Comparison of ENCODE assay signal across 9 cellular contexts in the genomic region with DNA sequence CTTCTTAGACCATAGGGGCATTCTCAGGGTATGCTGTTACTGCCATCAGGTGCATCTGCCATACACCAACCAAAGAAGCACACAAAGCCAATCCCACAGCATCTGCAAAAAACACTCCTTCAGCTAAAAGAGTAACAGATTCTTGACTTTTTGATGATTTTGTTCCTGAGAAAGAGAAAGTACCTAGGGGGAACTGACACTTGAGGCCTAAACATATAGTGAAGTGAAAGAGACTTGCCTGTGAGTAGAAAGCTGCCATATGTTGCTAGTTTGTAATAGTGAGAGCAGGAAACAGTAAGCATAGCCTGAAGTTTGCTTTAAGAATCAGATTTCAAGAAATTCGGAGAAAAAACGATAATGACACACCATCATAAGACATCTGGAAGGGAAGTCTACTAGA.
DNase-seq lines count a peak whose midpoint lies in the region; ATAC-seq and TF ChIP-seq lines count a peak whose summit lies in the region.
"Had no signal": no experiment of that assay in that cellular context is flagged by ENCODE, and none has a peak within 500 bp of the region (broad histone marks: within the 10 kb centered on the region; RNA-seq: fewer than 3 reads in every experiment).

No MANE protein-coding gene starts in this region.

- WGBS in suprapubic skin = 74% methylated on average over 2 of the region's 2 CpGs

- TF ChIP-seq CTCF in choroid plexus epithelial cell (conservative IDR thresholded peaks at IDR 0.05; ENCODE audit: low read depth, low read length) (no peak), suprapubic skin (IDR thresholded peaks at IDR 0.05) (no peak)

- ATAC-seq in GM18873 (IDR thresholded peaks at IDR 0.05; ENCODE audit: low FRiP score, unreplicated experiment) (peak; percentile 98), GM21447 (IDR thresholded peaks at IDR 0.05; ENCODE audit: unreplicated experiment) (peak; percentile 99), HG03103 (IDR thresholded peaks at IDR 0.05; ENCODE audit: low read depth, unreplicated experiment) (peak; percentile 94)

- TF ChIP-seq POLR2A in suprapubic skin (IDR thresholded peaks at IDR 0.05) = no peak

- DNase-seq in choroid plexus epithelial cell (ENCODE audit: low read depth) = peak; percentile 37
- DNase-seq in suprapubic skin (ENCODE audit: low spot score in 2 of 2) = no peak
- no peak for DNase-seq in amniotic stem cell (lab: John Stamatoyannopoulos, UW)
- DNase-seq in NCI-H1694 treated with DMSO at 0.1 percent for 48 hours (lab: John Stamatoyannopoulos, UW) = no peak
- DNase-seq: activated T-cell treated with anti-CD3 and anti-CD28 coated beads for 4 hours, naive B cell had no signal

- no peak for TF ChIP-seq EP300 in suprapubic skin (IDR thresholded peaks at IDR 0.05)

- no peaks in the 10 kb centered on the region for H3K36me3 ChIP-seq in suprapubic skin

- H3K9me3 ChIP-seq in suprapubic skin = no peaks in the 10 kb centered on the region

- no peak overlapping the region for H3K27ac ChIP-seq in suprapubic skin

- H3K4me3 ChIP-seq in choroid plexus epithelial cell (ENCODE audit: low read depth, low read length) (no peak overlapping the region), suprapubic skin (no peak overlapping the region)

- no peaks in the 10 kb centered on the region for H3K27me3 ChIP-seq in suprapubic skin

- no peaks in the 10 kb centered on the region for H3K4me1 ChIP-seq in suprapubic skin
